Comparison of ENCODE assay signal across 28 cellular contexts in genomic region chr15:77255385-77255784, GRCh38.
"Had no signal": no experiment of that assay in that cellular context is flagged by ENCODE, and none has a peak within 500 bp of the region (broad histone marks: within the 10 kb centered on the region; RNA-seq: fewer than 3 reads in every experiment).

No MANE protein-coding gene starts in this region.

- H3K4me2 ChIP-seq: hepatocyte had no signal

- ATAC-seq: effector memory CD8-positive, alpha-beta T cell; esophagus mucosa; foreskin keratinocyte; gastrocnemius medialis; gastroesophageal sphincter; heart left ventricle; heart right ventricle had no signal

- H3K4me3 ChIP-seq: colonic mucosa, coronary artery, dorsolateral prefrontal cortex, esophagus muscularis mucosa, esophagus squamous epithelium, gastrocnemius medialis, gastroesophageal sphincter, heart left ventricle, heart right ventricle, hepatocyte had no signal

- H3K27ac ChIP-seq: colonic mucosa, coronary artery, dorsolateral prefrontal cortex, epithelial cell of prostate, esophagus muscularis mucosa, esophagus squamous epithelium, foreskin keratinocyte, gastrocnemius medialis, gastroesophageal sphincter, heart left ventricle, heart right ventricle, hepatocyte had no signal

- H3K9me3 ChIP-seq: colonic mucosa, esophagus muscularis mucosa, esophagus squamous epithelium, gastrocnemius medialis, gastroesophageal sphincter had no signal

- H3K4me1 ChIP-seq: colonic mucosa, esophagus squamous epithelium, foreskin keratinocyte, gastrocnemius medialis had no signal

- FAIRE-seq: endometrium, endothelial cell of umbilical vein, frontal cortex had no signal

- H3K27me3 ChIP-seq: colonic mucosa, dorsolateral prefrontal cortex, esophagus muscularis mucosa, esophagus squamous epithelium, foreskin keratinocyte, gastrocnemius medialis, gastroesophageal sphincter, heart left ventricle, heart right ventricle, hepatocyte had no signal

- DNase-seq: colonic mucosa; cortex of kidney; dermis blood vessel endothelial cell; dorsolateral prefrontal cortex; effector CD4-positive, alpha-beta T cell; effector CD8-positive, alpha-beta T cell; effector memory CD4-positive, alpha-beta T cell; effector memory CD8-positive, alpha-beta T cell; endodermal cell; erythroblast; esophagus squamous epithelium; foreskin fibroblast; foreskin keratinocyte; foreskin melanocyte; gastrocnemius medialis; glutamatergic neuron; head of caudate nucleus; heart left ventricle; heart right ventricle had no signal

- H2AFZ ChIP-seq: hepatocyte had no signal

- H3K79me2 ChIP-seq: hepatocyte had no signal

- H3K36me3 ChIP-seq: colonic mucosa, gastrocnemius medialis had no signal
